ENCODE assay signal across 23 cellular contexts in genomic region chr15:76986743-76987142, GRCh38. TPM values are rescaled to one million over a fixed set of nuclear protein-coding genes. Genes with fewer than 3 reads are reported as not detected.
DNase-seq lines count a peak whose midpoint lies in the region; ATAC-seq lines count a peak whose summit lies in the region.
"Had no signal": no experiment of that assay in that cellular context is flagged by ENCODE, and none has a peak within 500 bp of the region (broad histone marks: within the 10 kb centered on the region; RNA-seq: fewer than 3 reads in every experiment).

No MANE protein-coding gene starts in this region.

- no peak for ATAC-seq in activated T-cell treated with anti-CD3 and anti-CD28 coated beads, Interleukin-2, amount 50 U/mL, for 72 hours (replicated peaks in 1 of 2)
- ATAC-seq in activated CD8-positive, alpha-beta memory T cell treated with anti-CD3 and anti-CD28 coated beads, Interleukin-2, amount 10 ng/mL, durations not matched to agents 7 days and 5 days, result peak; percentile 35
- ATAC-seq: HepG2 had no signal

- H3K27ac Mint-ChIP-seq in activated T-cell treated with anti-CD3 and anti-CD28 coated beads, Interleukin-2, amount 50 U/mL, for 72 hours, result peak overlapping the region; percentile 95
- peak overlapping the region; percentile 100 for H3K27ac Mint-ChIP-seq in activated CD8-positive, alpha-beta memory T cell treated with anti-CD3 and anti-CD28 coated beads, Interleukin-2, amount 10 ng/mL, durations not matched to agents 7 days and 5 days
- H3K27ac Mint-ChIP-seq: nephron progenitor cell had no signal

- DNase-seq in activated T-cell treated with anti-CD3 and anti-CD28 coated beads, Interleukin-2, amount 50 U/mL, for 72 hours, result no peak
- DNase-seq in activated T-cell treated with anti-CD3 and anti-CD28 coated beads for 4 hours, result no peak
- peak; percentile 18 for DNase-seq in H7
- DNase-seq in activated CD8-positive, alpha-beta memory T cell treated with anti-CD3 and anti-CD28 coated beads, Interleukin-2, amount 10 ng/mL, durations not matched to agents 7 days and 5 days, result peak; percentile 67
- peak; percentile 57 for DNase-seq in mesenteric fat pad (ENCODE audit: low spot score)
- DNase-seq in posterior vena cava (ENCODE audit: low spot score), result no peak
- DNase-seq in dermis blood vessel endothelial cell, result no peak
- DNase-seq in stimulated activated naive CD4-positive, alpha-beta T cell treated with Interleukin-2 at 50 U/mL for 16 hours (lab: John Stamatoyannopoulos, UW), result no peak
- DNase-seq: ACHN; central memory CD4-positive, alpha-beta T cell; effector CD8-positive, alpha-beta T cell; hypothalamus; left ventricle myocardium inferior; NCI-H1105 treated with DMSO at 0.1 percent for 48 hours; NCI-H2081 treated with DMSO at 0.1 percent for 48 hours; NCI-H510A treated with DMSO at 0.1 percent for 48 hours; nephron progenitor cell had no signal

- H3K4me1 Mint-ChIP-seq in activated T-cell treated with anti-CD3 and anti-CD28 coated beads, Interleukin-2, amount 50 U/mL, for 72 hours (ENCODE audit: low read depth), result peaks cover 71% of the 10 kb centered on the region
- peaks cover 60% of the 10 kb centered on the region for H3K4me1 Mint-ChIP-seq in activated CD8-positive, alpha-beta memory T cell treated with anti-CD3 and anti-CD28 coated beads, Interleukin-2, amount 10 ng/mL, durations not matched to agents 7 days and 5 days

- no peaks in the 10 kb centered on the region for H3K9me3 Mint-ChIP-seq in activated T-cell treated with anti-CD3 and anti-CD28 coated beads, Interleukin-2, amount 50 U/mL, for 72 hours
- H3K9me3 Mint-ChIP-seq in activated CD8-positive, alpha-beta memory T cell treated with anti-CD3 and anti-CD28 coated beads, Interleukin-2, amount 10 ng/mL, durations not matched to agents 7 days and 5 days (ENCODE audit: low read depth), result no peaks in the 10 kb centered on the region
- H3K9me3 Mint-ChIP-seq: nephron progenitor cell had no signal

- CTCF ChIA-PET in activated CD8-positive, alpha-beta memory T cell treated with anti-CD3 and anti-CD28 coated beads, Interleukin-2, amount 10 ng/mL, durations not matched to agents 7 days and 5 days (lab: Charles Lee), result interaction anchor here (0.7 to 4.5 kb wide), 8 partner anchors 9 to 47 kb away, joined by 4 to 29 read pairs (median 12); partner anchors contain the start of gene PSTPIP1

- no peaks in the 10 kb centered on the region for H3K36me3 ChIP-seq in H7 (replicated peaks; ENCODE audit: control insufficient read depth, insufficient read depth, low read length)
- H3K36me3 ChIP-seq: ascending aorta, BLaER1, esophagus muscularis mucosa, left ventricle myocardium inferior, SJSA1, thoracic aorta had no signal

- no peaks in the 10 kb centered on the region for H3K27me3 ChIP-seq in H7 (ENCODE audit: control insufficient read depth, insufficient read depth, low read length)
- H3K27me3 ChIP-seq: ascending aorta, BLaER1, esophagus muscularis mucosa, SJSA1 had no signal

- H3K36me3 Mint-ChIP-seq in activated T-cell treated with anti-CD3 and anti-CD28 coated beads, Interleukin-2, amount 50 U/mL, for 72 hours (ENCODE audit: insufficient read depth in 2 of 2), result no peaks in the 10 kb centered on the region
- no peaks in the 10 kb centered on the region for H3K36me3 Mint-ChIP-seq in activated CD8-positive, alpha-beta memory T cell treated with anti-CD3 and anti-CD28 coated beads, Interleukin-2, amount 10 ng/mL, durations not matched to agents 7 days and 5 days

- H3K27me3 Mint-ChIP-seq in activated T-cell treated with anti-CD3 and anti-CD28 coated beads, Interleukin-2, amount 50 U/mL, for 72 hours (ENCODE audit: low read depth), result no peaks in the 10 kb centered on the region
- H3K27me3 Mint-ChIP-seq in activated CD8-positive, alpha-beta memory T cell treated with anti-CD3 and anti-CD28 coated beads, Interleukin-2, amount 10 ng/mL, durations not matched to agents 7 days and 5 days, result no peaks in the 10 kb centered on the region

- H3K4me3 ChIP-seq in H7 (ENCODE audit: insufficient read depth, low read depth, low read length), result no peak overlapping the region
- H3K4me3 ChIP-seq: ascending aorta, BLaER1, esophagus muscularis mucosa, left ventricle myocardium inferior, SJSA1, thoracic aorta had no signal

- intact Hi-C loops in posterior vena cava (cut with DNase I), result no loop called here

- peak overlapping the region; percentile 20 to 31 for H3K4me3 Mint-ChIP-seq in activated T-cell treated with anti-CD3 and anti-CD28 coated beads, Interleukin-2, amount 50 U/mL, for 72 hours
- no peak overlapping the region for H3K4me3 Mint-ChIP-seq in activated CD8-positive, alpha-beta memory T cell treated with anti-CD3 and anti-CD28 coated beads, Interleukin-2, amount 10 ng/mL, durations not matched to agents 7 days and 5 days
- H3K4me3 Mint-ChIP-seq: nephron progenitor cell had no signal

RNA-seq across cellular contexts. Expression of gene PSTPIP1, which starts 8.2 kb away (rescaled TPM):
- 100 to 1,000 TPM; 141 to 152 TPM for total RNA-seq in activated T-cell treated with anti-CD3 and anti-CD28 coated beads, Interleukin-2, amount 50 U/mL, for 72 hours
- total RNA-seq in H7 (2014; rRNA removed; shearing (Covaris generic)), result 0.21 and 1.3 TPM in 2 replicates
- total RNA-seq in activated CD8-positive, alpha-beta memory T cell treated with anti-CD3 and anti-CD28 coated beads, Interleukin-2, amount 10 ng/mL, durations not matched to agents 7 days and 5 days, result 100 to 1,000 TPM; 157 to 255 TPM
- total RNA-seq in mesenteric fat pad (24.8 TPM), posterior vena cava (10 to 100 TPM; 12.9 to 18.1 TPM), dermis blood vessel endothelial cell (0.23 and 0.51 TPM in 2 replicates)
- total RNA-seq: SJSA1 had no signal

RNA-seq across cellular contexts. Expression of gene RCN2, which starts 55.2 kb away (rescaled TPM):
- 10 to 100 TPM; 24.6 to 28.1 TPM for total RNA-seq in activated T-cell treated with anti-CD3 and anti-CD28 coated beads, Interleukin-2, amount 50 U/mL, for 72 hours
- total RNA-seq in H7 (2014; rRNA removed; shearing (Covaris generic)), result 130 and 158 TPM in 2 replicates
- 10 to 100 TPM; 22.5 to 28.6 TPM for total RNA-seq in activated CD8-positive, alpha-beta memory T cell treated with anti-CD3 and anti-CD28 coated beads, Interleukin-2, amount 10 ng/mL, durations not matched to agents 7 days and 5 days
- total RNA-seq in mesenteric fat pad (31.4 TPM), posterior vena cava (10 to 100 TPM; 37.4 to 40.7 TPM), dermis blood vessel endothelial cell (43.2 and 71.7 TPM in 2 replicates)

Comparison
In these comparisons a context has a peak if more than half of its experiments do, and no peak if none do; other contexts are left out.
1. DNase-seq: peak in H7 (single experiment), activated CD8-positive, alpha-beta memory T cell treated with anti-CD3 and anti-CD28 coated beads, Interleukin-2, amount 10 ng/mL, durations not matched to agents 7 days and 5 days (single experiment) and mesenteric fat pad (single experiment); none in activated T-cell treated with anti-CD3 and anti-CD28 coated beads, Interleukin-2, amount 50 U/mL, for 72 hours (0 of 2), activated T-cell treated with anti-CD3 and anti-CD28 coated beads for 4 hours (single experiment), posterior vena cava (single experiment), dermis blood vessel endothelial cell (single experiment) and stimulated activated naive CD4-positive, alpha-beta T cell treated with Interleukin-2 at 50 U/mL for 16 hours (single experiment).